ENCODE assay signal across 13 cellular contexts in the genomic region with DNA sequence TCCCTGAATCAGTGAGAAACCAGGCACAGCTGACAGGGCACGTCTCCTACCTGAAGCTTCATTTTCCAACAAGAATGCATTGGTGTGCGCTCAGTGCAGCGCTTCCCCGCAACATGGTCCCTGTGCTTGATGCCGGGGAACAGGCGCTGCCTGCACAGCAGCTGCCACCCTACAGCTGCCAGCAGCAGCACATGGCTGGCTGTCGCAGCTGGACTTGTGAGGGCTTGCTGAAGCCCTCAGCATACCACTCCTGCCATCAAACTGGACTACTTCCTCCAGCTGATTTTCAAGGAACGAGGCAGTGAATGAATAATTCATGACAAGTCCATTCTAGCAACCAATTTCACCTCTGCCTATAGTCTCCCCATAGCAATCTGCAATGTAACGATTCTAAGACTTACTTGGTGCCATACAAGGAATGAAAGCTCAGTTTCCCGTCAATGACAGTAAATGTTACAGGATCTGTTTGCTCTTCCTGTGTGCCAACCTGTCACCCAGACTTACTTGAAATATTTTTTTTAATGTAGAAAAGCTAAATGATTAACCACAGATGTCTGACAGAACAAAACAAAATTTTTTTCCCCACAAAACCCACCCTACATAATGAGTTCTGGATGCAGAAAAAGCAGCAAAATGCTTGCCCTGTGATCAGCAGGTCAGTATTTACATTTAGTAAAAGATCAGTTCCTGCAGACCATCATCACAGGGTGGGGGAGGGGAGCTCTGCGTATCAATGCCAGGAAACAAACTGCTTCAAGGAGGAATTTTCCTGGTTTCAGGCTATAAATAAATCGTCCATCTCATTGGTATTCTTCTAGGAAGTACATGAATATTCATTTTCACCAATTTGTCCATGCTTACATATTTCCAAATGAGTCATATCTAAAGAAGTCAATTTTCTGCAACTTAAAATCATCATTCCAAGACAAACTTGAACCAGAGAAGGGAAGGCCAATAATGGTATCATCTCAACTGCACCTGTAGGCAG.
DNase-seq lines count a peak whose midpoint lies in the region; ATAC-seq and TF ChIP-seq lines count a peak whose summit lies in the region.
"Had no signal": no experiment of that assay in that cellular context is flagged by ENCODE, and none has a peak within 500 bp of the region (broad histone marks: within the 10 kb centered on the region; RNA-seq: fewer than 3 reads in every experiment).

No MANE protein-coding gene starts in this region.

- no peak overlapping the region for H3K9ac ChIP-seq in skeletal muscle satellite cell (ENCODE audit: low read depth, low read length)

- no peak overlapping the region for H3K27ac ChIP-seq in tibial artery
- H3K27ac ChIP-seq: A549 had no signal

- H3K9me3 ChIP-seq in skeletal muscle satellite cell (replicated peaks; ENCODE audit: low read length) (no peaks in the 10 kb centered on the region), tibial artery (no peaks in the 10 kb centered on the region)
- H3K9me3 ChIP-seq: A549 had no signal

- H3K36me3 ChIP-seq in skeletal muscle satellite cell (ENCODE audit: insufficient read depth, low read length) (no peaks in the 10 kb centered on the region), tibial artery (no peaks in the 10 kb centered on the region)

- H3K4me3 ChIP-seq in skeletal muscle satellite cell (ENCODE audit: low read length) (no peak overlapping the region), tibial artery (no peak overlapping the region)
- H3K4me3 ChIP-seq: A549 had no signal

- peak; percentile 2 for DNase-seq in NCI-H2029 (lab: John Stamatoyannopoulos, UW)
- DNase-seq in NCI-H2029 treated with DMSO at 0.1 percent for 48 hours (lab: John Stamatoyannopoulos, UW): no peak
- DNase-seq in SK-N-DZ (ENCODE audit: low spot score): peak; percentile 47
- peak; percentile 43 for DNase-seq in hepatic stellate cell (ENCODE audit: low spot score)
- no peak for DNase-seq in stimulated activated CD4-positive, alpha-beta T cell treated with anti-CD3 and anti-CD28 coated beads, Interleukin-4, amount 100 ng/mL, for 4 hours
- DNase-seq in tibial artery: no peak
- DNase-seq: activated gamma-delta T cell; effector CD8-positive, alpha-beta T cell; kidney glomerular epithelial cell; NK-92 treated with Interleukin-12 subunit alpha and Interleukin-12 subunit beta, amount 100 ng/mL, for 24 hours had no signal

- intact Hi-C loops in tibial artery (cut with DNase I; ENCODE audit: low total_unique reads): no loop called here

- H3K4me1 ChIP-seq in skeletal muscle satellite cell (ENCODE audit: control insufficient read depth, insufficient read depth, low read length): peaks cover 11% of the 10 kb centered on the region
- no peaks in the 10 kb centered on the region for H3K4me1 ChIP-seq in tibial artery
- H3K4me1 ChIP-seq: A549 had no signal

- H3K27me3 ChIP-seq in skeletal muscle satellite cell (ENCODE audit: control insufficient read depth, insufficient read depth, low read length) (no peaks in the 10 kb centered on the region), tibial artery (no peaks in the 10 kb centered on the region)

- TF ChIP-seq CTCF in tibial artery (IDR thresholded peaks at IDR 0.05): no peak

- peak overlapping the region; percentile 54 for H3K4me2 ChIP-seq in skeletal muscle satellite cell (ENCODE audit: low read length)
- H3K4me2 ChIP-seq: A549 had no signal

- no peak for ATAC-seq in GM18873 (IDR thresholded peaks at IDR 0.05; ENCODE audit: low FRiP score, unreplicated experiment)
- ATAC-seq: A549 had no signal

Comparison
In these comparisons a context has a peak if more than half of its experiments do, and no peak if none do; other contexts are left out.
1. DNase-seq: peak in NCI-H2029 (single experiment), SK-N-DZ (single experiment) and hepatic stellate cell (single experiment); none in NCI-H2029 treated with DMSO at 0.1 percent for 48 hours (single experiment), stimulated activated CD4-positive, alpha-beta T cell treated with anti-CD3 and anti-CD28 coated beads, Interleukin-4, amount 100 ng/mL, for 4 hours (0 of 2) and tibial artery (0 of 2).